ENCODE assay signal across 8 cellular contexts in genomic region chr2:158968396-158969161, GRCh38. TPM values are rescaled to one million over a fixed set of nuclear protein-coding genes. Genes with fewer than 3 reads are reported as not detected.
DNase-seq lines count a peak whose midpoint lies in the region; ATAC-seq and TF ChIP-seq lines count a peak whose summit lies in the region.

TSS of gene TANC1 (plus strand) at chr2:158968640. CDS start at chr2:159065911, 97,271 bp downstream.

- H3K9me3 ChIP-seq in HUES64 (ENCODE audit: insufficient read depth, low read depth, low read length) (no peaks in the 10 kb centered on the region), PC-3 (ENCODE audit: low read length) (no peaks in the 10 kb centered on the region)
- H3K9me3 ChIP-seq in naive thymus-derived CD4-positive, alpha-beta T cell (ENCODE audit: control insufficient read depth in 2 of 3, low read length in 3 of 3) = no peaks in the 10 kb centered on the region

- peaks cover 94% of the 10 kb centered on the region for H3K27me3 ChIP-seq in HUES64 (ENCODE audit: insufficient read depth, low read length)
- no peaks in the 10 kb centered on the region for H3K27me3 ChIP-seq in PC-3 (ENCODE audit: low read length)
- H3K27me3 ChIP-seq in naive thymus-derived CD4-positive, alpha-beta T cell (ENCODE audit: control insufficient read depth in 2 of 2, insufficient read depth in 2 of 2, low read length in 2 of 2) = peaks cover 0 to 4% of the 10 kb centered on the region in 2 donors

- peaks cover 51% of the 10 kb centered on the region for H3K79me2 ChIP-seq in PC-3 (ENCODE audit: low read length)

- H3K4me2 ChIP-seq in PC-3 (ENCODE audit: low read length) = peak within 1 kb of the TSS; percentile 98

- TF ChIP-seq CTCF in PC-3 (conservative IDR thresholded peaks at IDR 0.05; ENCODE audit: low read depth, low read length) = no peak

- ATAC-seq in GM21529 (IDR thresholded peaks at IDR 0.05; ENCODE audit: unreplicated experiment) (peak; percentile 94), PC-3 (peak; percentile 81)
- ATAC-seq in naive thymus-derived CD4-positive, alpha-beta T cell = peak; percentile 83

- peaks cover 14 to 21% (median 16%) of the 10 kb centered on the region in 7 donors for H3K4me1 Mint-ChIP-seq in naive thymus-derived CD4-positive, alpha-beta T cell

- H2AFZ ChIP-seq in PC-3 (ENCODE audit: low read length) = peak within 1 kb of the TSS; percentile 98

- under 1% methylated on average over 92 of the region's 92 CpGs for WGBS in HUES64

- H3K9ac ChIP-seq in HUES64 (ENCODE audit: low read depth, low read length) (peak within 1 kb of the TSS; percentile 59), PC-3 (ENCODE audit: low read length) (peak within 1 kb of the TSS; percentile 82)

- H3K4me3 Mint-ChIP-seq in naive thymus-derived CD4-positive, alpha-beta T cell = peak within 1 kb of the TSS; percentile 80 to 89 (median 84)

- H3K27ac ChIP-seq in HUES64 (ENCODE audit: low read depth, low read length) (0 out of 2 replicates have a peak within 1 kb of the TSS, but pooled peaks have one; percentile 15), PC-3 (ENCODE audit: low read length) (peak within 1 kb of the TSS; percentile 64)
- no peak within 1 kb of the TSS for H3K27ac ChIP-seq in naive thymus-derived CD4-positive, alpha-beta T cell (ENCODE audit: low read depth, low read length)

- DNase-seq in DMS53 (lab: John Stamatoyannopoulos, UW) (peak; percentile 98), PC-3 (peak; percentile 94), fibroblast of peridontal ligament (ENCODE audit: extremely low read depth) (peak; percentile 86), stromal cell of bone marrow (ENCODE audit: low read depth) (peak; percentile 84)
- DNase-seq in activated effector memory CD4-positive, alpha-beta T cell treated with Interleukin-2 at 50 U/mL for 16 hours = peak; percentile 23
- DNase-seq in naive thymus-derived CD4-positive, alpha-beta T cell = peak; percentile 16 to 72 (median 37)

- POLR2A ChIA-PET in PC-3 (lab: Charles Lee; ENCODE audit: unreplicated experiment) = interaction anchor here (0.6 kb wide), 1 partner anchor 76 kb away, joined by 4 read pairs; no protein-coding TSS in a partner anchor
- POLR2A ChIA-PET in naive thymus-derived CD4-positive, alpha-beta T cell (lab: Charles Lee) = no interaction called here

- no peak within 1 kb of the TSS for H3K27ac Mint-ChIP-seq in naive thymus-derived CD4-positive, alpha-beta T cell

- H3K36me3 ChIP-seq in HUES64 (ENCODE audit: insufficient read depth, low read length) = no peaks in the 10 kb centered on the region
- H3K36me3 ChIP-seq in PC-3 (ENCODE audit: low read depth, low read length) = no peaks in the 10 kb centered on the region
- no peaks in the 10 kb centered on the region for H3K36me3 ChIP-seq in naive thymus-derived CD4-positive, alpha-beta T cell (ENCODE audit: control insufficient read depth in 2 of 3, insufficient read depth in 3 of 3, low read length in 3 of 3)

- CTCF ChIA-PET in PC-3 (lab: Charles Lee) = no interaction called here
- CTCF ChIA-PET in naive thymus-derived CD4-positive, alpha-beta T cell (lab: Charles Lee) = no interaction called here

- no peaks in the 10 kb centered on the region for H3F3A ChIP-seq in PC-3 (ENCODE audit: low read length, unreplicated experiment)

- H3K4me3 ChIP-seq in HUES64 (ENCODE audit: low read length) (peak within 1 kb of the TSS; percentile 59), PC-3 (ENCODE audit: low read length) (peak within 1 kb of the TSS; percentile 77)
- H3K4me3 ChIP-seq in naive thymus-derived CD4-positive, alpha-beta T cell (ENCODE audit: low read length) = peak within 1 kb of the TSS; percentile 31

- BruUV-seq in PC-3 (replicated peaks; lab: Mats Ljungman, UMichigan) = no TSS peak

- intact Hi-C loops in PC-3 (cut with micrococcal nuclease) = loop anchor here (2.0 to 5.0 kb wide), 4 partner anchors 46 to 150 kb away; no protein-coding TSS in a partner anchor
- intact Hi-C loops in naive thymus-derived CD4-positive, alpha-beta T cell (cut with micrococcal nuclease) = loop anchor here in 1 of 2 donors (10.0 kb wide), 1 partner anchor 146 kb away; no protein-coding TSS in a partner anchor

- peaks cover 4% of the 10 kb centered on the region; the same call in 1 of the 2 replicates for H4K20me1 ChIP-seq in PC-3 (ENCODE audit: low read length)

- H3K4me1 ChIP-seq in HUES64 (ENCODE audit: insufficient read depth, low read length) = peaks cover 11% of the 10 kb centered on the region
- H3K4me1 ChIP-seq in PC-3 (ENCODE audit: insufficient read depth, low read length) = peaks cover 39% of the 10 kb centered on the region
- H3K4me1 ChIP-seq in naive thymus-derived CD4-positive, alpha-beta T cell (ENCODE audit: control insufficient read depth in 2 of 2, insufficient read depth in 2 of 2, low read length in 2 of 2) = peaks cover 0 to 9% of the 10 kb centered on the region in 2 donors

- H3K36me3 Mint-ChIP-seq in naive thymus-derived CD4-positive, alpha-beta T cell = no peaks in the 10 kb centered on the region

- no peaks in the 10 kb centered on the region for H3K9me3 Mint-ChIP-seq in naive thymus-derived CD4-positive, alpha-beta T cell

- H3K27me3 Mint-ChIP-seq in naive thymus-derived CD4-positive, alpha-beta T cell = peaks cover 43 to 83% (median 59%) of the 10 kb centered on the region in 5 donors

- H3K9me2 ChIP-seq in PC-3 (replicated peaks; ENCODE audit: low read length) = no peaks in the 10 kb centered on the region

RNA-seq across cellular contexts. Expression of gene TANC1, which starts in this region (rescaled TPM):
- polyA plus RNA-seq in HUES64 (2013, experiment 1 of 2) = 4.2 TPM
- polyA plus RNA-seq in HUES64 (2013, experiment 2 of 2) = 5.3 TPM
- total RNA-seq in PC-3 (2014; rRNA removed) = 17.6 and 18.7 TPM in 2 replicates
- total RNA-seq in naive thymus-derived CD4-positive, alpha-beta T cell = under 1 TPM; 0.13 to 0.39 (median 0.21) TPM
- under 1 TPM in 1 of 2 donors, not detected in 1; 0.22 TPM for polyA plus RNA-seq in naive thymus-derived CD4-positive, alpha-beta T cell

Comparison
In these comparisons a context has a peak if more than half of its experiments do, and no peak if none do; other contexts are left out.
1. RNA of gene TANC1 (total RNA-seq): 17.6 to 18.7 TPM in PC-3; 0.13 to 0.39 TPM in naive thymus-derived CD4-positive, alpha-beta T cell; every median in the first group is over 10 times any median in the second.
2. Peak in DNase-seq, ATAC-seq and H3K4me3 ChIP-seq in naive thymus-derived CD4-positive, alpha-beta T cell; RNA of the gene not detected or under 1 TPM.
3. DNase-seq: peak in every context shown above with its lines; median percentile 98 in DMS53; 94 in PC-3; 86 in fibroblast of peridontal ligament; 84 in stromal cell of bone marrow; 37 in naive thymus-derived CD4-positive, alpha-beta T cell; 23 in activated effector memory CD4-positive, alpha-beta T cell treated with Interleukin-2 at 50 U/mL for 16 hours.
4. Peak in every context shown above with its lines, with median percentiles within 50 percentile points of each other: ATAC-seq and H3K4me3 ChIP-seq.